In the genomic region with DNA sequence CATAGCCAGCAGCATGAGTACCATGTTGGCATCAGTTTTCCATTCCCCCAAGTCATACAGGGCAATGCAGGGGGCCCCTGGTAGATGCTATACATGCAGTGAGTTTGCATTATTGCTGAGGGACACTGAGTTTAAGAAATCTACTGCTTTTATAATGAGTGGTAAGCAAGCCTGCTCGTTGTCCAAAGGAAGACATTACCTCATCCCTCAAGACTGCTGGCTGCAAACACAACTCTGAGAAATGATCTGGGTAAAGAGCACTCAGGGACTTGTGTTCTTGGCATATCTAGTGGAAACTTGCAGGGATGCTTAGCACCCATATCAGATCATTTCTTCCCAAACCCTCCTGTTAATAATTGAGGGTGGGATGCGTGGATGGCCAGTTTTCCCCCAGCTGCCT, we compare ENCODE assay signal across 18 cellular contexts.
A peak's percentile ranks its signal among the peaks of the same experiment; 100 is the strongest.
DNase-seq lines count a peak whose midpoint lies in the region; ATAC-seq and TF ChIP-seq lines count a peak whose summit lies in the region.
"Had no signal": no experiment of that assay in that cellular context is flagged by ENCODE, and none has a peak within 500 bp of the region (broad histone marks: within the 10 kb centered on the region; RNA-seq: fewer than 3 reads in every experiment).

No MANE protein-coding gene starts in this region.

- peaks cover 10 to 15% of the 10 kb centered on the region in 2 experiments for H3K36me3 ChIP-seq in trophoblast cell (ENCODE audit: control insufficient read depth in 1 of 2, insufficient read depth in 2 of 2, low read length in 2 of 2)

- no peak overlapping the region for H2BK5ac ChIP-seq in trophoblast cell (ENCODE audit: low read depth, low read length, poor library complexity)

- H3K27ac ChIP-seq in foreskin keratinocyte, result no peak overlapping the region
- peak overlapping the region; percentile 31 for H3K27ac ChIP-seq in trophoblast cell (ENCODE audit: low read depth, low read length)
- H3K27ac ChIP-seq: RWPE1 had no signal

- no peak overlapping the region for H3K14ac ChIP-seq in trophoblast cell (ENCODE audit: low read length)

- no peak overlapping the region for H3K18ac ChIP-seq in trophoblast cell (ENCODE audit: low read length)

- no peak overlapping the region for H3K4ac ChIP-seq in trophoblast cell (ENCODE audit: low read depth, low read length)

- H4K12ac ChIP-seq in trophoblast cell (ENCODE audit: low read depth, low read length), result no peak overlapping the region

- no peak overlapping the region for H4K91ac ChIP-seq in trophoblast cell (ENCODE audit: low read depth, low read length)

- in situ Hi-C loops in astrocyte of the cerebellum (cut with HindIII; ENCODE audit: low sequenced_read_pairs), result no loop called here

- peak; percentile 47 for DNase-seq in HCEC 1CT
- peak; percentile 39 for DNase-seq in astrocyte of the cerebellum (ENCODE audit: low read depth)
- DNase-seq in foreskin keratinocyte, result peak in 1 of 2 donors; percentile 44
- DNase-seq in trophoblast cell, result no peak
- DNase-seq in CD1c-positive myeloid dendritic cell (ENCODE audit: extremely low spot score), result no peak
- DNase-seq in NCI-H2081 treated with DMSO at 0.1 percent for 48 hours (lab: John Stamatoyannopoulos, UW), result no peak
- DNase-seq in HuH-7.5 (ENCODE audit: low spot score), result no peak
- no peak for DNase-seq in cerebellar cortex (ENCODE audit: low spot score)
- DNase-seq: activated CD4-positive, alpha-beta T cell treated with anti-CD3 and anti-CD28 coated beads for 36 hours; activated naive CD8-positive, alpha-beta T cell treated with anti-CD3 and anti-CD28 coated beads, Interleukin-2, amount 10 ng/mL, durations not matched to agents 7 days and 5 days; CD4-positive, CD25-positive, alpha-beta regulatory T cell; GDM1; hippocampal formation; NCI-H1436 treated with DMSO at 0.1 percent for 48 hours; NCI-H748 treated with DMSO at 0.1 percent for 48 hours; nephron progenitor cell; sigmoid colon had no signal

- no peak overlapping the region for H2BK120ac ChIP-seq in trophoblast cell (ENCODE audit: insufficient read depth, low read length, poor library complexity)

- H3K23ac ChIP-seq in trophoblast cell (ENCODE audit: low read length), result no peak overlapping the region

- TF ChIP-seq CTCF in astrocyte of the cerebellum (IDR thresholded peaks at IDR 0.05; ENCODE audit: low read depth, low read length, missing control alignments) (no peak), foreskin keratinocyte (conservative IDR thresholded peaks at IDR 0.05) (no peak)

- no CpG with 5 or more reads among the region's 2 CpGs for WGBS in trophoblast cell (ENCODE audit: extremely low coverage, insufficient coverage, insufficient read length)

- ATAC-seq in foreskin keratinocyte, result peak; percentile 47
- ATAC-seq: activated CD4-positive, alpha-beta T cell treated with anti-CD3 and anti-CD28 coated beads for 36 hours had no signal

- H3K27me3 ChIP-seq in foreskin keratinocyte (no peaks in the 10 kb centered on the region), trophoblast cell (ENCODE audit: insufficient read depth, low read length) (no peaks in the 10 kb centered on the region)
- H3K27me3 ChIP-seq: sigmoid colon had no signal

- H4K8ac ChIP-seq in trophoblast cell (ENCODE audit: low read depth, low read length), result no peak overlapping the region

- H3K79me2 ChIP-seq in trophoblast cell (ENCODE audit: control insufficient read depth, insufficient read depth, low read length, poor library complexity), result no peaks in the 10 kb centered on the region

- H3K4me3 ChIP-seq in astrocyte of the cerebellum (ENCODE audit: low read depth, low read length) (no peak overlapping the region), trophoblast cell (ENCODE audit: low read depth, low read length) (no peak overlapping the region)
- H3K4me3 ChIP-seq: sigmoid colon had no signal

- no peak overlapping the region for H3K4me2 ChIP-seq in trophoblast cell (ENCODE audit: low read length)

- H2AK5ac ChIP-seq in trophoblast cell (ENCODE audit: low read length), result no peak overlapping the region

- no peak overlapping the region for H2AFZ ChIP-seq in trophoblast cell (ENCODE audit: insufficient read depth, low read length, poor library complexity)

- peaks cover 5% of the 10 kb centered on the region for H3K79me1 ChIP-seq in trophoblast cell (ENCODE audit: low read length)

- H3K4me1 ChIP-seq in foreskin keratinocyte, result no peaks in the 10 kb centered on the region
- peaks cover 2 to 5% of the 10 kb centered on the region in 2 experiments for H3K4me1 ChIP-seq in trophoblast cell (ENCODE audit: control insufficient read depth in 1 of 2, insufficient read depth in 2 of 2, low read length in 2 of 2)

- H3K9ac ChIP-seq in trophoblast cell (ENCODE audit: low read length), result no peak overlapping the region

- H2BK12ac ChIP-seq in trophoblast cell (ENCODE audit: low read length), result no peak overlapping the region

- H3K9me3 ChIP-seq in trophoblast cell (ENCODE audit: insufficient read depth, low read depth, low read length), result peaks cover 6% of the 10 kb centered on the region

Comparison
In these comparisons a context has a peak if more than half of its experiments do, and no peak if none do; other contexts are left out.
1. DNase-seq: peak in HCEC 1CT (single experiment) and astrocyte of the cerebellum (single experiment); none in trophoblast cell (0 of 2), CD1c-positive myeloid dendritic cell (single experiment), NCI-H2081 treated with DMSO at 0.1 percent for 48 hours (single experiment), HuH-7.5 (single experiment) and cerebellar cortex (single experiment).